ENCODE assay signal across 8 cellular contexts in genomic region chr5:64166201-64166959, GRCh38. TPM values are rescaled to one million over a fixed set of nuclear protein-coding genes. Genes with fewer than 3 reads are reported as not detected.
DNase-seq lines count a peak whose midpoint lies in the region; ATAC-seq and TF ChIP-seq lines count a peak whose summit lies in the region.

No MANE protein-coding gene starts in this region.

- intact Hi-C loops in heart right ventricle (cut with DNase I): no loop called here

- H3K27ac ChIP-seq in SK-N-MC (no peak overlapping the region), heart right ventricle (peak overlapping the region; percentile 76 to 92 (median 86))

- no peaks in the 10 kb centered on the region for H3K36me3 ChIP-seq in SK-N-MC (ENCODE audit: insufficient read depth, low read length)
- H3K36me3 ChIP-seq in heart right ventricle: no peaks in the 10 kb centered on the region

- H3K4me1 ChIP-seq in heart right ventricle: peaks cover 0 to 49% (median 22%) of the 10 kb centered on the region in 9 donors

- 12 to 15% methylated on average over 23 of the region's 23 CpGs for WGBS in heart right ventricle, 2 donors

- H3K4me3 ChIP-seq in SK-N-MC (peak overlapping the region; percentile 72), heart right ventricle (peak overlapping the region; percentile 61 to 94 (median 80))

- DNase-seq in SK-N-MC (ENCODE audit: low read depth, low spot score): no peak
- peak; percentile 18 to 21 for DNase-seq in heart right ventricle
- peak; percentile 9 for DNase-seq in putamen (ENCODE audit: low spot score)
- DNase-seq in NCI-H774 (lab: John Stamatoyannopoulos, UW): no peak
- DNase-seq in GM20000 (ENCODE audit: low spot score): no peak
- DNase-seq in activated CD4-positive, CD25-positive, alpha-beta regulatory T cell (lab: John Stamatoyannopoulos, UW): no peak

- H3K9me3 ChIP-seq in SK-N-MC (ENCODE audit: low read depth, low read length) (no peaks in the 10 kb centered on the region), heart right ventricle (no peaks in the 10 kb centered on the region)

- no peak overlapping the region for H3K9ac ChIP-seq in SK-N-MC (ENCODE audit: insufficient read length)

- peaks cover 0 to 40% (median 0%) of the 10 kb centered on the region in 7 donors for H3K27me3 ChIP-seq in heart right ventricle

- ATAC-seq in GM19035 (IDR thresholded peaks at IDR 0.05; ENCODE audit: unreplicated experiment) (peak; percentile 19), heart right ventricle (peak; percentile 45 to 71 (median 61)), HG03108 (IDR thresholded peaks at IDR 0.05; ENCODE audit: unreplicated experiment) (no peak)

- no peak for TF ChIP-seq CTCF in heart right ventricle (IDR thresholded peaks at IDR 0.05)
- no peak for TF ChIP-seq CTCF in GM20000 (IDR thresholded peaks at IDR 0.05; ENCODE audit: extremely low read depth, missing control alignments)

RNA-seq across cellular contexts. Expression of gene RNF180, which starts 0.7 kb away (rescaled TPM):
- 10 to 100 TPM; 12.0 to 20.6 (median 14.1) TPM for total RNA-seq in heart right ventricle
- polyA plus RNA-seq in heart right ventricle: 1 to 10 TPM; 1.0 to 3.1 TPM

Comparison
In these comparisons a context has a peak if more than half of its experiments do, and no peak if none do; other contexts are left out.
1. DNase-seq: peak in heart right ventricle (2 of 2) and putamen (single experiment); none in SK-N-MC (single experiment), NCI-H774 (single experiment), GM20000 (single experiment) and activated CD4-positive, CD25-positive, alpha-beta regulatory T cell (0 of 4).